ENCODE assay signal across 12 cellular contexts in genomic region chr9:123355761-123356520, GRCh38. TPM values are rescaled to one million over a fixed set of nuclear protein-coding genes. Genes with fewer than 3 reads are reported as not detected.
DNase-seq lines count a peak whose midpoint lies in the region; ATAC-seq, FAIRE-seq and TF ChIP-seq lines count a peak whose summit lies in the region.
"Had no signal": no experiment of that assay in that cellular context is flagged by ENCODE, and none has a peak within 500 bp of the region (broad histone marks: within the 10 kb centered on the region; RNA-seq: fewer than 3 reads in every experiment).

CRB2 (plus strand) TSS chr9:123356197; CDS start chr9:123356261, 64 bp downstream.

- no peaks in the 10 kb centered on the region for H4K20me1 ChIP-seq in K562 (replicated peaks; ENCODE audit: control insufficient read depth, insufficient read depth, low read length)

- H3K36me3 ChIP-seq in K562 (ENCODE audit: control insufficient read depth, insufficient read depth, low read length) = no peaks in the 10 kb centered on the region
- H3K36me3 ChIP-seq: esophagus squamous epithelium had no signal

- peak within 1 kb of the TSS; percentile 52; the same call in 1 of the 2 replicates for H2AFZ ChIP-seq in K562 (ENCODE audit: low read depth, low read length)

- H3K9me3 Mint-ChIP-seq in activated CD4-positive, alpha-beta memory T cell treated with anti-CD3 and anti-CD28 coated beads for 36 hours = no peaks in the 10 kb centered on the region
- H3K9me3 Mint-ChIP-seq in activated CD4-positive, alpha-beta memory T cell treated with anti-CD3 and anti-CD28 coated beads, Interleukin-2, amount 10 ng/mL, durations not matched to agents 7 days and 5 days = no peaks in the 10 kb centered on the region
- H3K9me3 Mint-ChIP-seq in natural killer cell treated with Interleukin-12 subunit alpha and Interleukin-12 subunit beta and Interleukin-15 and Interleukin-18, amount 100 ng/mL, for 72 hours = no peaks in the 10 kb centered on the region
- H3K9me3 Mint-ChIP-seq in activated T-cell treated with anti-CD3 and anti-CD28 coated beads, Interleukin-2, amount 50 U/mL, for 72 hours = no peaks in the 10 kb centered on the region

- TF ChIP-seq CTCF in K562 (IDR thresholded peaks at IDR 0.05 in 2 of 3, conservative IDR thresholded peaks at IDR 0.05 in 1 of 3; ENCODE audit: insufficient read depth in 2 of 3, low read depth in 1 of 3, low read length in 3 of 3) (peak; percentile 42 to 68 (median 43); a peak in 5 of 6 replicates), coronary artery (IDR thresholded peaks at IDR 0.05) (no peak)

- no peak for TF ChIP-seq EP300 in K562 (IDR thresholded peaks at IDR 0.05; ENCODE audit: low read length)

- CTCF ChIA-PET in activated CD4-positive, alpha-beta memory T cell treated with anti-CD3 and anti-CD28 coated beads for 36 hours (lab: Charles Lee) = interaction anchor here (0.9 to 8.7 kb wide), 2 partner anchors 30 to 53 kb away, joined by 4 to 93 read pairs; no protein-coding TSS in a partner anchor
- CTCF ChIA-PET in activated CD4-positive, alpha-beta memory T cell treated with anti-CD3 and anti-CD28 coated beads, Interleukin-2, amount 10 ng/mL, durations not matched to agents 7 days and 5 days (lab: Charles Lee) = interaction anchor here (1.6 to 2.4 kb wide), 2 partner anchors 30 to 31 kb away, joined by 5 to 28 read pairs; no protein-coding TSS in a partner anchor
- CTCF ChIA-PET in K562 (lab: Yijun Ruan, JAX; ENCODE audit: low intra/inter-chr PET ratio) = interaction anchor here (0.5 to 5.6 kb wide), 4 partner anchors 29 to 1162 kb away, joined by 3 to 75 read pairs (median 4); no protein-coding TSS in a partner anchor

- in situ Hi-C loops in K562 (cut with MboI) = loop anchor here (10.0 kb wide), 1 partner anchor 891 kb away; no protein-coding TSS in a partner anchor

- no TSS peak for BruUV-seq in K562 (replicated peaks; lab: Mats Ljungman, UMichigan)

- H3K9ac ChIP-seq in K562 (ENCODE audit: insufficient read depth in 1 of 2, low read depth in 2 of 2, low read length in 2 of 2) = peak within 1 kb of the TSS in 1 of 2 experiments; percentile 80; a peak in 2 of 4 replicates

- H3K9me1 ChIP-seq in K562 (ENCODE audit: control insufficient read depth, insufficient read depth, low read length) = no peaks in the 10 kb centered on the region

- ATAC-seq in K562 = peak; percentile 74
- no peak for ATAC-seq in natural killer cell treated with Interleukin-12 subunit alpha and Interleukin-12 subunit beta and Interleukin-15 and Interleukin-18, amount 100 ng/mL, for 72 hours
- no peak for ATAC-seq in activated T-cell treated with anti-CD3 and anti-CD28 coated beads, Interleukin-2, amount 50 U/mL, for 72 hours (replicated peaks in 1 of 2)

- TF ChIP-seq RAD21 in K562 (CRISPR knock-in tag; conservative IDR thresholded peaks at IDR 0.05 in 1 of 2, IDR thresholded peaks at IDR 0.05 in 1 of 2) = peak in 1 of 2 experiments; percentile 29; a peak in 1 of 4 replicates

- H3K4me2 ChIP-seq in K562 (ENCODE audit: insufficient read depth, low read length) = no peak within 1 kb of the TSS

- peak; percentile 58 for FAIRE-seq in K562 (lab: Jason Lieb, UNC)

- 10% methylated on average over 7 of the region's 21 CpGs for WGBS in K562 (ENCODE audit: insufficient coverage, low coverage, missing lambda C conversion rate)

- POLR2A ChIA-PET in activated CD4-positive, alpha-beta memory T cell treated with anti-CD3 and anti-CD28 coated beads for 36 hours (lab: Charles Lee) = interaction anchor here (0.5 kb wide), 1 partner anchor 133 kb away, joined by 5 read pairs; no protein-coding TSS in a partner anchor
- POLR2A ChIA-PET in activated CD4-positive, alpha-beta memory T cell treated with anti-CD3 and anti-CD28 coated beads, Interleukin-2, amount 10 ng/mL, durations not matched to agents 7 days and 5 days (lab: Charles Lee) = no interaction called here
- POLR2A ChIA-PET in K562 (lab: Yijun Ruan, JAX) = interaction anchor here (0.5 to 1.1 kb wide), 4 partner anchors 22 to 1231 kb away, joined by 3 read pairs; no protein-coding TSS in a partner anchor

- H3K36me3 Mint-ChIP-seq in activated CD4-positive, alpha-beta memory T cell treated with anti-CD3 and anti-CD28 coated beads for 36 hours = no peaks in the 10 kb centered on the region
- no peaks in the 10 kb centered on the region for H3K36me3 Mint-ChIP-seq in activated CD4-positive, alpha-beta memory T cell treated with anti-CD3 and anti-CD28 coated beads, Interleukin-2, amount 10 ng/mL, durations not matched to agents 7 days and 5 days (ENCODE audit: low read depth)
- H3K36me3 Mint-ChIP-seq in natural killer cell treated with Interleukin-12 subunit alpha and Interleukin-12 subunit beta and Interleukin-15 and Interleukin-18, amount 100 ng/mL, for 72 hours = no peaks in the 10 kb centered on the region
- H3K36me3 Mint-ChIP-seq in activated T-cell treated with anti-CD3 and anti-CD28 coated beads, Interleukin-2, amount 50 U/mL, for 72 hours (ENCODE audit: insufficient read depth in 2 of 2) = no peaks in the 10 kb centered on the region

- H3K4me3 Mint-ChIP-seq in activated CD4-positive, alpha-beta memory T cell treated with anti-CD3 and anti-CD28 coated beads for 36 hours = no peak within 1 kb of the TSS
- no peak within 1 kb of the TSS for H3K4me3 Mint-ChIP-seq in activated CD4-positive, alpha-beta memory T cell treated with anti-CD3 and anti-CD28 coated beads, Interleukin-2, amount 10 ng/mL, durations not matched to agents 7 days and 5 days
- H3K4me3 Mint-ChIP-seq in natural killer cell treated with Interleukin-12 subunit alpha and Interleukin-12 subunit beta and Interleukin-15 and Interleukin-18, amount 100 ng/mL, for 72 hours = no peak within 1 kb of the TSS
- no peak within 1 kb of the TSS for H3K4me3 Mint-ChIP-seq in activated T-cell treated with anti-CD3 and anti-CD28 coated beads, Interleukin-2, amount 50 U/mL, for 72 hours

- H3K27ac ChIP-seq in K562 (ENCODE audit: extremely low read depth, low read depth, low read length) (no peak within 1 kb of the TSS), substantia nigra (ENCODE audit: low read depth, low read length, poor library complexity, severe bottlenecking) (peak within 1 kb of the TSS; percentile 92), coronary artery (no peak within 1 kb of the TSS)
- H3K27ac ChIP-seq: esophagus squamous epithelium had no signal

- peaks cover 27 to 70% of the 10 kb centered on the region in 2 experiments for H3K4me1 ChIP-seq in K562 (replicated peaks in 1 of 2; ENCODE audit: control insufficient read depth in 2 of 2, insufficient read depth in 2 of 2, low read length in 2 of 2)

- H3K27me3 Mint-ChIP-seq in activated CD4-positive, alpha-beta memory T cell treated with anti-CD3 and anti-CD28 coated beads for 36 hours = peaks cover 16% of the 10 kb centered on the region
- peaks cover 6% of the 10 kb centered on the region for H3K27me3 Mint-ChIP-seq in activated CD4-positive, alpha-beta memory T cell treated with anti-CD3 and anti-CD28 coated beads, Interleukin-2, amount 10 ng/mL, durations not matched to agents 7 days and 5 days
- peaks cover 6 to 10% of the 10 kb centered on the region in 2 donors for H3K27me3 Mint-ChIP-seq in natural killer cell treated with Interleukin-12 subunit alpha and Interleukin-12 subunit beta and Interleukin-15 and Interleukin-18, amount 100 ng/mL, for 72 hours
- peaks cover 8% of the 10 kb centered on the region for H3K27me3 Mint-ChIP-seq in activated T-cell treated with anti-CD3 and anti-CD28 coated beads, Interleukin-2, amount 50 U/mL, for 72 hours (ENCODE audit: low read depth)

- no peak within 1 kb of the TSS for H3K4me3 ChIP-seq in K562
- H3K4me3 ChIP-seq in coronary artery = no peak within 1 kb of the TSS
- H3K4me3 ChIP-seq: esophagus squamous epithelium, lung had no signal

- no peak for DNase-seq in activated CD4-positive, alpha-beta memory T cell treated with anti-CD3 and anti-CD28 coated beads for 36 hours
- no peak for DNase-seq in activated CD4-positive, alpha-beta memory T cell treated with anti-CD3 and anti-CD28 coated beads, Interleukin-2, amount 10 ng/mL, durations not matched to agents 7 days and 5 days
- DNase-seq in K562 (ENCODE audit: extremely low read depth in 1 of 4, low spot score in 3 of 4) = peak; percentile 81 to 88 (median 87)
- peak; percentile 95 for DNase-seq in islet precursor cell
- DNase-seq in substantia nigra (lab: John Stamatoyannopoulos, UW) = peak in 32 of 49 donors; percentile 12 to 77 (median 52)
- DNase-seq in natural killer cell treated with Interleukin-12 subunit alpha and Interleukin-12 subunit beta and Interleukin-15 and Interleukin-18, amount 100 ng/mL, for 72 hours (ENCODE audit: low spot score) = no peak
- no peak for DNase-seq in activated T-cell treated with anti-CD3 and anti-CD28 coated beads, Interleukin-2, amount 50 U/mL, for 72 hours
- DNase-seq in coronary artery (ENCODE audit: low spot score) = no peak
- DNase-seq: esophagus squamous epithelium, GF-D8, HCEC 1CT had no signal

- no peak for TF ChIP-seq POLR2A in K562 (conservative IDR thresholded peaks at IDR 0.05)

- no peaks in the 10 kb centered on the region for H3K9me3 ChIP-seq in K562 (replicated peaks; ENCODE audit: control insufficient read depth, insufficient read depth, low read depth, low read length)
- H3K9me3 ChIP-seq: esophagus squamous epithelium had no signal

- H3K79me2 ChIP-seq in K562 (ENCODE audit: control insufficient read depth, insufficient read depth, low read length) = no peaks in the 10 kb centered on the region

- peak within 1 kb of the TSS; percentile 13 for H3K27ac Mint-ChIP-seq in activated CD4-positive, alpha-beta memory T cell treated with anti-CD3 and anti-CD28 coated beads for 36 hours
- H3K27ac Mint-ChIP-seq in activated CD4-positive, alpha-beta memory T cell treated with anti-CD3 and anti-CD28 coated beads, Interleukin-2, amount 10 ng/mL, durations not matched to agents 7 days and 5 days = no peak within 1 kb of the TSS
- H3K27ac Mint-ChIP-seq in natural killer cell treated with Interleukin-12 subunit alpha and Interleukin-12 subunit beta and Interleukin-15 and Interleukin-18, amount 100 ng/mL, for 72 hours = no peak within 1 kb of the TSS
- H3K27ac Mint-ChIP-seq in activated T-cell treated with anti-CD3 and anti-CD28 coated beads, Interleukin-2, amount 50 U/mL, for 72 hours = no peak within 1 kb of the TSS

- H3K27me3 ChIP-seq in K562 (ENCODE audit: control insufficient read depth in 2 of 2, insufficient read depth in 2 of 2, low read length in 2 of 2) = peaks cover 2 to 15% of the 10 kb centered on the region in 2 experiments; a peak in 3 of 5 replicates

- intact Hi-C loops in activated CD4-positive, alpha-beta memory T cell treated with anti-CD3 and anti-CD28 coated beads for 36 hours (cut with micrococcal nuclease) = no loop called here
- intact Hi-C loops in K562 (cut with micrococcal nuclease) = no loop called here

- peaks cover 3% of the 10 kb centered on the region for H3K4me1 Mint-ChIP-seq in activated CD4-positive, alpha-beta memory T cell treated with anti-CD3 and anti-CD28 coated beads for 36 hours (ENCODE audit: low read depth)
- peaks cover 18% of the 10 kb centered on the region for H3K4me1 Mint-ChIP-seq in activated CD4-positive, alpha-beta memory T cell treated with anti-CD3 and anti-CD28 coated beads, Interleukin-2, amount 10 ng/mL, durations not matched to agents 7 days and 5 days
- H3K4me1 Mint-ChIP-seq in natural killer cell treated with Interleukin-12 subunit alpha and Interleukin-12 subunit beta and Interleukin-15 and Interleukin-18, amount 100 ng/mL, for 72 hours (ENCODE audit: low read depth in 2 of 2) = peaks cover 7 to 12% of the 10 kb centered on the region in 2 donors
- peaks cover 23% of the 10 kb centered on the region for H3K4me1 Mint-ChIP-seq in activated T-cell treated with anti-CD3 and anti-CD28 coated beads, Interleukin-2, amount 50 U/mL, for 72 hours (ENCODE audit: low read depth)

RNA-seq across cellular contexts. Expression of gene CRB2, which starts in this region (rescaled TPM):
- total RNA-seq in activated CD4-positive, alpha-beta memory T cell treated with anti-CD3 and anti-CD28 coated beads for 36 hours = not detected
- under 1 TPM in 1 of 2 experiments, not detected in 1; 0.03 TPM for total RNA-seq in activated CD4-positive, alpha-beta memory T cell treated with anti-CD3 and anti-CD28 coated beads, Interleukin-2, amount 10 ng/mL, durations not matched to agents 7 days and 5 days
- 0.67 and 3.0 TPM in 2 replicates for total RNA-seq in K562 (2011; cell fraction: chromatin; rRNA removed; ENCODE audit: low replicate concordance)
- total RNA-seq in K562 (2011; cell fraction: nucleolus; rRNA removed) = 2.5 and 3.2 TPM in 2 replicates
- total RNA-seq in K562 (2011; cell fraction: nucleoplasm; rRNA removed) = 0.76 and 0.88 TPM in 2 replicates
- total RNA-seq in K562 (2014; rRNA removed) (0.53 and 0.64 TPM in 2 replicates), K562 (2014; rRNA removed; fragmentation: Illumina TruSeq; extraction: Trizol) (0.13 and 0.18 TPM in 2 replicates), K562 (2015; rRNA removed; fragmentation: Illumina TruSeq; extraction: Trizol) (0.25 and 0.38 TPM in 2 replicates), K562 (2021) (1.2 and 1.3 TPM in 2 replicates)
- polyA plus RNA-seq in K562 (2011; rRNA removed) (0.18 and 0.28 TPM in 2 replicates), K562 (2014; fragmentation: Illumina TruSeq; extraction: Trizol) (0.13 and 0.29 TPM in 2 replicates), K562 (2014; fragmentation: Nextera tagmentation; extraction: Ambion mirVana) (not detected), K562 (2014; rRNA removed) (0.43 and 0.44 TPM in 2 replicates)
- 0.19 and 0.67 TPM in 2 replicates for polyA plus RNA-seq in K562 (2011; cell fraction: cytosol; rRNA removed)
- 1.3 and 2.9 TPM in 2 replicates for polyA plus RNA-seq in K562 (2011; cell fraction: nucleus; rRNA removed)
- 0.25 and 0.68 TPM in 2 replicates for polyA plus RNA-seq in K562 (2012)
- 0.24 and 0.91 TPM in 2 replicates for polyA minus RNA-seq in K562 (2011; rRNA and poly(A)+ RNA removed)
- 1.3 and 2.3 TPM in 2 replicates for polyA minus RNA-seq in K562 (2011; cell fraction: cytosol; rRNA and poly(A)+ RNA removed)
- 1.1 and 1.2 TPM in 2 replicates for polyA minus RNA-seq in K562 (2011; cell fraction: nucleus; rRNA and poly(A)+ RNA removed)
- not detected for total RNA-seq in natural killer cell treated with Interleukin-12 subunit alpha and Interleukin-12 subunit beta and Interleukin-15 and Interleukin-18, amount 100 ng/mL, for 72 hours
- total RNA-seq in activated T-cell treated with anti-CD3 and anti-CD28 coated beads, Interleukin-2, amount 50 U/mL, for 72 hours = not detected
- total RNA-seq: esophagus squamous epithelium had no signal

Comparison
In these comparisons a context has a peak if more than half of its experiments do, and no peak if none do; other contexts are left out.
1. DNase-seq: peak in K562 (4 of 4), islet precursor cell (single experiment) and substantia nigra (32 of 49); none in activated CD4-positive, alpha-beta memory T cell treated with anti-CD3 and anti-CD28 coated beads for 36 hours (single experiment), activated CD4-positive, alpha-beta memory T cell treated with anti-CD3 and anti-CD28 coated beads, Interleukin-2, amount 10 ng/mL, durations not matched to agents 7 days and 5 days (single experiment), natural killer cell treated with Interleukin-12 subunit alpha and Interleukin-12 subunit beta and Interleukin-15 and Interleukin-18, amount 100 ng/mL, for 72 hours (single experiment), activated T-cell treated with anti-CD3 and anti-CD28 coated beads, Interleukin-2, amount 50 U/mL, for 72 hours (0 of 2) and coronary artery (single experiment).